Comparison of ENCODE assay signal across 10 cellular contexts in the genomic region with DNA sequence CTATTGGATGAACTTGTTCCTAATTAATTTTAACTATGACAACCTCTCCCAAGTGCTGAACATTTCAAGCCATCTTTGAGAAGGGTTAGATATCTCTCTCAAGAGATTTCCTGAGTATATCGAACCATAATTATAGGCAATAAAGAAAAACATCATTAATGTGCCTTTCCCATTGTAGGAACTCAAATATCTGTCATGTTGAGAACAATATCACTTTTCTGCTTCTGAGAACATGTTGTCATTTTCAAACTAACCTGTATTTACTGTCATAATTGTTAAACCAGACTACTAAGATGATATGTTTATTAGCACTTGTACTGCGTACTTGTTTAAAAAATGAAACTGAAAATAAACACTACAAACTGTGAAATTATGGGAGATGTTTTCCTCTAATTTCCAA. TPM values are rescaled to one million over a fixed set of nuclear protein-coding genes. Genes with fewer than 3 reads are reported as not detected.
DNase-seq lines count a peak whose midpoint lies in the region; ATAC-seq, FAIRE-seq and TF ChIP-seq lines count a peak whose summit lies in the region.
"Had no signal": no experiment of that assay in that cellular context is flagged by ENCODE, and none has a peak within 500 bp of the region (broad histone marks: within the 10 kb centered on the region; RNA-seq: fewer than 3 reads in every experiment).

No MANE protein-coding gene starts in this region.

- H3K4me3 ChIP-seq in Peyer's patch, result peak overlapping the region; percentile 0 to 45 (median 26)

- intact Hi-C loops in activated CD4-positive, alpha-beta T cell treated with anti-CD3 and anti-CD28 coated beads for 36 hours (cut with DNase I, micrococcal nuclease), result loop anchor here (5.0 to 10.0 kb wide), 8 partner anchors 42 to 853 kb away; a partner anchor contains a TSS

- peaks cover 63% of the 10 kb centered on the region for H3K4me1 Mint-ChIP-seq in activated CD4-positive, alpha-beta T cell treated with anti-CD3 and anti-CD28 coated beads for 36 hours
- H3K4me1 Mint-ChIP-seq in stimulated activated memory B cell treated with anti-CD40 and anti-IgM and Interleukin-4, amounts not matched to agents 10 μg/mL and 1 μg/mL and 100 μg/mL, for 72 hours, result peaks cover 77% of the 10 kb centered on the region

- TF ChIP-seq CTCF in Peyer's patch (IDR thresholded peaks at IDR 0.05), result no peak

- FAIRE-seq in frontal cortex (lab: Jason Lieb, UNC), result peak; percentile 19

- POLR2A ChIA-PET in activated CD4-positive, alpha-beta T cell treated with anti-CD3 and anti-CD28 coated beads for 36 hours (lab: Charles Lee), result no interaction called here

- no peaks in the 10 kb centered on the region for H3K36me3 ChIP-seq in Peyer's patch

- in situ Hi-C loops in ACHN (cut with HindIII; ENCODE audit: low pct_ligation_motif_present, low pct_unique_long_range_greater_than_20kb, low sequenced_read_pairs), result no loop called here

- no peak for TF ChIP-seq POLR2A in Peyer's patch (IDR thresholded peaks at IDR 0.05)

- H3K27me3 Mint-ChIP-seq in activated CD4-positive, alpha-beta T cell treated with anti-CD3 and anti-CD28 coated beads for 36 hours, result no peaks in the 10 kb centered on the region
- H3K27me3 Mint-ChIP-seq in stimulated activated memory B cell treated with anti-CD40 and anti-IgM and Interleukin-4, amounts not matched to agents 10 μg/mL and 1 μg/mL and 100 μg/mL, for 72 hours, result no peaks in the 10 kb centered on the region
- H3K27me3 Mint-ChIP-seq: activated CD4-positive, alpha-beta T cell treated with anti-CD3 and anti-CD28 coated beads, Interleukin-2, amount 10 ng/mL, durations not matched to agents 24 days and 14 days had no signal

- CTCF ChIA-PET in activated CD4-positive, alpha-beta T cell treated with anti-CD3 and anti-CD28 coated beads for 36 hours (lab: Charles Lee), result interaction anchor here (0.6 to 1.3 kb wide), 2 partner anchors 8 to 187 kb away, joined by 3 to 4 read pairs; no protein-coding TSS in a partner anchor

- H3K27ac ChIP-seq in Peyer's patch, result peak overlapping the region; percentile 27 to 53 (median 39)

- H3K9me3 ChIP-seq in Peyer's patch, result no peaks in the 10 kb centered on the region

- H3K27ac Mint-ChIP-seq in activated CD4-positive, alpha-beta T cell treated with anti-CD3 and anti-CD28 coated beads for 36 hours, result peak overlapping the region; percentile 31
- H3K27ac Mint-ChIP-seq in stimulated activated memory B cell treated with anti-CD40 and anti-IgM and Interleukin-4, amounts not matched to agents 10 μg/mL and 1 μg/mL and 100 μg/mL, for 72 hours, result peak overlapping the region; percentile 94
- H3K27ac Mint-ChIP-seq: activated CD4-positive, alpha-beta T cell treated with anti-CD3 and anti-CD28 coated beads, Interleukin-2, amount 10 ng/mL, durations not matched to agents 24 days and 14 days had no signal

- no peak for DNase-seq in activated CD4-positive, alpha-beta T cell treated with anti-CD3 and anti-CD28 coated beads for 36 hours
- no peak for DNase-seq in activated CD4-positive, alpha-beta T cell treated with anti-CD3 and anti-CD28 coated beads for 4 hours
- no peak for DNase-seq in Peyer's patch
- no peak for DNase-seq in frontal cortex (ENCODE audit: low spot score in 2 of 2)
- no peak for DNase-seq in retina
- no peak for DNase-seq in ACHN
- DNase-seq: activated CD4-positive, alpha-beta T cell treated with anti-CD3 and anti-CD28 coated beads, Interleukin-2, amount 10 ng/mL, durations not matched to agents 24 days and 14 days; HCEC 1CT had no signal

- H3K36me3 Mint-ChIP-seq in activated CD4-positive, alpha-beta T cell treated with anti-CD3 and anti-CD28 coated beads for 36 hours (ENCODE audit: low read depth), result peaks cover 7% of the 10 kb centered on the region
- H3K36me3 Mint-ChIP-seq in stimulated activated memory B cell treated with anti-CD40 and anti-IgM and Interleukin-4, amounts not matched to agents 10 μg/mL and 1 μg/mL and 100 μg/mL, for 72 hours, result peaks cover 14% of the 10 kb centered on the region

- peaks cover 0 to 47% (median 17%) of the 10 kb centered on the region in 4 donors for H3K4me1 ChIP-seq in Peyer's patch

- ATAC-seq in activated CD4-positive, alpha-beta T cell treated with anti-CD3 and anti-CD28 coated beads for 36 hours, result no peak
- no peak for ATAC-seq in stimulated activated memory B cell treated with anti-CD40 and anti-IgM and Interleukin-4, amounts not matched to agents 10 μg/mL and 1 μg/mL and 100 μg/mL, for 72 hours
- ATAC-seq in HG03460 (IDR thresholded peaks at IDR 0.05; ENCODE audit: unreplicated experiment), result no peak

- no peaks in the 10 kb centered on the region for H3K9me3 Mint-ChIP-seq in activated CD4-positive, alpha-beta T cell treated with anti-CD3 and anti-CD28 coated beads for 36 hours (ENCODE audit: low read depth)
- H3K9me3 Mint-ChIP-seq in stimulated activated memory B cell treated with anti-CD40 and anti-IgM and Interleukin-4, amounts not matched to agents 10 μg/mL and 1 μg/mL and 100 μg/mL, for 72 hours, result no peaks in the 10 kb centered on the region
- H3K9me3 Mint-ChIP-seq: activated CD4-positive, alpha-beta T cell treated with anti-CD3 and anti-CD28 coated beads, Interleukin-2, amount 10 ng/mL, durations not matched to agents 24 days and 14 days had no signal

- H3K4me3 Mint-ChIP-seq in activated CD4-positive, alpha-beta T cell treated with anti-CD3 and anti-CD28 coated beads for 36 hours, result peak overlapping the region; percentile 25
- peak overlapping the region; percentile 60 for H3K4me3 Mint-ChIP-seq in stimulated activated memory B cell treated with anti-CD40 and anti-IgM and Interleukin-4, amounts not matched to agents 10 μg/mL and 1 μg/mL and 100 μg/mL, for 72 hours
- H3K4me3 Mint-ChIP-seq: activated CD4-positive, alpha-beta T cell treated with anti-CD3 and anti-CD28 coated beads, Interleukin-2, amount 10 ng/mL, durations not matched to agents 24 days and 14 days had no signal

- no peaks in the 10 kb centered on the region for H3K27me3 ChIP-seq in Peyer's patch

RNA-seq across cellular contexts. Expression of a gene that starts 4.3 kb away (rescaled TPM):
- total RNA-seq in activated CD4-positive, alpha-beta T cell treated with anti-CD3 and anti-CD28 coated beads for 36 hours, result 10 to 100 TPM; 59.6 to 61.6 TPM
- 100 to 1,000 TPM in 1 of 4 donors, 10 to 100 TPM in 3; 48.9 to 160 (median 65.6) TPM for total RNA-seq in Peyer's patch
- 224 TPM for total RNA-seq in frontal cortex
